ENCODE assay signal across 24 cellular contexts in the genomic region with DNA sequence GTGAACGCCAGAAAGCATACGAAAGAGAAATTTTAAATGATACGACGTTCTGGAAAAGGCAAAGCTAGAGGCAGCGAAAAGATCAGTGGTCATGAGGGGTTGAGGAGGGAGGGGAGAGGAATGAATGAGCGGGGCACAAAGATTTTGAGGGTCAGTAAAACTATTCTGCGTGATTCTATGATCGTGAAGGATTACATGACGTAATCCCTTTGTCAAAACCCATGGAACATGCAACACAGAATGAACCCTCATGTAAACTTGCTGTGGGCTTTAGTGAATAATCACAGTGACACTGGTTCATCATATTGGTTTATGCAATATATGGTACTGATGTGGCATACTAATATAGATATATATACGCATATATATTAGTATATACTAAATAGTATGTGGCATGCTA. TPM values are rescaled to one million over a fixed set of nuclear protein-coding genes. Genes with fewer than 3 reads are reported as not detected.
"Had no signal": no experiment of that assay in that cellular context is flagged by ENCODE, and none has a peak within 500 bp of the region (broad histone marks: within the 10 kb centered on the region; RNA-seq: fewer than 3 reads in every experiment).

No MANE protein-coding gene starts in this region.

- DNase-seq: Kasumi-1, KG1, NCI-H1048, NCI-H1105, NCI-H1417, NCI-H1436 treated with DMSO at 0.1 percent for 48 hours, NCI-H1694, NCI-H2029, NCI-H2081 treated with DMSO at 0.1 percent for 48 hours, NCI-H2171, NCI-H226, NCI-H446, NCI-H510A, NCI-H524 treated with DMSO at 0.1 percent for 48 hours, NCI-H69, NCI-H774, Right ventricle myocardium superior, RPMI8226, SIG-M5 had no signal

- H3K27ac ChIP-seq: HL-60, SJSA1, SK-N-MC had no signal

- H3K36me3 ChIP-seq: SJSA1 had no signal

- FAIRE-seq: HTR-8/SVneo, RCC 7860 had no signal

- H3K4me3 ChIP-seq: SJSA1, SK-N-MC had no signal

- H3K4me1 ChIP-seq: SJSA1 had no signal

- H3K27me3 ChIP-seq: SJSA1 had no signal

- H3K9me3 ChIP-seq: SJSA1 had no signal

RNA-seq across cellular contexts. Expression of a gene that starts 13.0 kb away (rescaled TPM):
- total RNA-seq: Right ventricle myocardium superior, SJSA1 had no signal
